8 cellular contexts compared by ENCODE assay signal in the genomic region with DNA sequence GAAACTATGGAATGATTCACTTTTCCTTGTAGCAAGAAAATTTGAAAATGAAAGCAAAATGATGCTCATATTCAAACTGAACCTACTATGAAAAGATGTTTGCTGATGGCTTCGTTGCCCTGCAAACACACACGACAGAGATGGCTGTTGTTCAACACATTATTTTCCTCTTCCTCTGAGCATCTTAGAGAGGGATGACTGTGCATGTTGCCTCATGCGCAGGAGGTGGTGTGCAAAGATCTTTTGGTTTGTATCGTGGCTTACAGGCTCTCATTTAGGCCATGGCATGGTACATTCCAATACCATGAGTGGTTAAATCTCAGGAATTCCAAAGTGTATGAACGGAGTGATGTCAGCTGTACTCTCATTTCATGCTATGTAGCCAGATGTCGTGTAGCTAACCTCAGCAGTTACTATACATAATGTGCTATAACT.
DNase-seq lines count a peak whose midpoint lies in the region; ATAC-seq, FAIRE-seq and TF ChIP-seq lines count a peak whose summit lies in the region.

No MANE protein-coding gene starts in this region.

- no peaks in the 10 kb centered on the region for H3K36me3 ChIP-seq in Peyer's patch

- H3K27me3 ChIP-seq in AG04450 (ENCODE audit: control insufficient read depth, insufficient read depth, low read length) (no peaks in the 10 kb centered on the region), Peyer's patch (no peaks in the 10 kb centered on the region)

- CTCF ChIA-PET in AG04450 (lab: Charles Lee) = interaction anchor here (0.6 to 1.6 kb wide), 2 partner anchors 204 to 267 kb away, joined by 3 to 5 read pairs; no protein-coding TSS in a partner anchor

- DNase-seq in AG04450 (ENCODE audit: low read depth, low spot score) (peak; percentile 96), fibroblast of pulmonary artery (ENCODE audit: low read depth) (peak; percentile 99), Peyer's patch (no peak), frontal cortex (ENCODE audit: low spot score in 2 of 2) (no peak)
- DNase-seq in activated CD4-positive, alpha-beta T cell treated with anti-CD3 and anti-CD28 coated beads, Interleukin-2, amount 50 U/mL, for 48 hours = peak; percentile 61 to 74
- DNase-seq in stimulated activated CD4-positive, alpha-beta T cell treated with anti-CD3 and anti-CD28 coated beads, Interleukin-2, amount 100 ng/mL, for 24 hours = peak; percentile 60 to 65

- no peaks in the 10 kb centered on the region for H3K9me3 ChIP-seq in AG04450 (ENCODE audit: control insufficient read depth, insufficient read depth, low read length)
- no peaks in the 10 kb centered on the region for H3K9me3 ChIP-seq in Peyer's patch

- no peak for FAIRE-seq in frontal cortex (lab: Jason Lieb, UNC)

- H3K27ac ChIP-seq in AG04450 (ENCODE audit: low read depth, low read length) (peak overlapping the region; percentile 95), Peyer's patch (peak overlapping the region in 1 of 4 donors; percentile 53)

- ATAC-seq in HG02885 (IDR thresholded peaks at IDR 0.05; ENCODE audit: poor library complexity, unreplicated experiment) (peak; percentile 65), GM21717 (IDR thresholded peaks at IDR 0.05; ENCODE audit: unreplicated experiment) (no peak)

- POLR2A ChIA-PET in AG04450 (lab: Yijun Ruan, JAX) = interaction anchor here (0.5 to 1.6 kb wide), 5 partner anchors 11 to 84 kb away, joined by 3 to 4 read pairs (median 3); no protein-coding TSS in a partner anchor

- TF ChIP-seq POLR2A in Peyer's patch (IDR thresholded peaks at IDR 0.05) = no peak

- TF ChIP-seq CTCF in AG04450 (IDR thresholded peaks at IDR 0.05; ENCODE audit: low read depth, low read length) (no peak), fibroblast of pulmonary artery (IDR thresholded peaks at IDR 0.05; ENCODE audit: low read length, missing control alignments) (no peak), Peyer's patch (IDR thresholded peaks at IDR 0.05) (no peak)

- H3K4me3 ChIP-seq in AG04450 (ENCODE audit: low read depth, low read length) = peak overlapping the region; percentile 34
- peak overlapping the region; percentile 23 for H3K4me3 ChIP-seq in fibroblast of pulmonary artery (replicated peaks; ENCODE audit: low read depth, low read length)
- H3K4me3 ChIP-seq in Peyer's patch = no peak overlapping the region

- H3K4me1 ChIP-seq in Peyer's patch = peaks cover 0 to 42% (median 3%) of the 10 kb centered on the region in 4 donors

Comparison
In these comparisons a context has a peak if more than half of its experiments do, and no peak if none do; other contexts are left out.
1. DNase-seq: peak in AG04450 (single experiment), activated CD4-positive, alpha-beta T cell treated with anti-CD3 and anti-CD28 coated beads, Interleukin-2, amount 50 U/mL, for 48 hours (2 of 2), fibroblast of pulmonary artery (single experiment) and stimulated activated CD4-positive, alpha-beta T cell treated with anti-CD3 and anti-CD28 coated beads, Interleukin-2, amount 100 ng/mL, for 24 hours (2 of 2); none in Peyer's patch (0 of 3) and frontal cortex (0 of 2).
2. H3K4me3 ChIP-seq: peak in AG04450 (single experiment) and fibroblast of pulmonary artery (single experiment); none in Peyer's patch (0 of 4).